In the genomic region with DNA sequence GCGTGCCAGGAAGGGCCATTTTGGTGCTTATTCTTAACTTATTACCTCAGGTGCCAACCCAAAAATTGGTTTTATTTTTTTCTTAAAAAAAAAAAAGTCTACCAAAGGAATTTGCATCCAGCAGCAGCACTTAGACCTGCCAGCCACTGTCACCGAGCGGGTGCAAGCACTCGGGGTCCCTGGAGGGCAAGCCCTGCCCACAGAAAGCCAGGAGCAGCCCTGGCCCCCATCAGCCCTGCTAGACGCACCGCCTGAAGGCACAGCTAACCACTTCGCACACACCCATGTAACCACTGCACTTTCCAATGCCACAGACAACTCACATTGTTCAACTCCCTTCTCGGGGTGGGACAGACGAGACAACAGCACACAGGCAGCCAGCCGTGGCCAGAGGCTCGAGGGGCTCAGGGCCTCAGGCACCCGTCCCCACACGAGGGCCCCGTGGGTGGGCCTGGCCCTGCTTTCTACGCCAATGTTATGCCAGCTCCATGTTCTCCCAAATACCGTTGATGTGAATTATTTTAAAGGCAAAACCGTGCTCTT, we compare ENCODE assay signal across 22 cellular contexts. TPM values are rescaled to one million over a fixed set of nuclear protein-coding genes. Genes with fewer than 3 reads are reported as not detected.
DNase-seq lines count a peak whose midpoint lies in the region; ATAC-seq, FAIRE-seq and TF ChIP-seq lines count a peak whose summit lies in the region.
"Had no signal": no experiment of that assay in that cellular context is flagged by ENCODE, and none has a peak within 500 bp of the region (broad histone marks: within the 10 kb centered on the region; RNA-seq: fewer than 3 reads in every experiment).

No MANE protein-coding gene starts in this region.

- H4K8ac ChIP-seq in H1 (ENCODE audit: extremely low read depth, insufficient read depth, low read length) = no peak overlapping the region; the same call in 1 of the 2 replicates
- no peak overlapping the region for H4K8ac ChIP-seq in trophoblast cell (ENCODE audit: low read depth, low read length)

- POLR2A ChIA-PET in H1 (lab: Charles Lee; ENCODE audit: partially characterized antibody) = no interaction called here
- POLR2A ChIA-PET in CD8-positive, alpha-beta T cell (lab: Charles Lee) = no interaction called here

- H4K20me1 ChIP-seq in Karpas-422 (ENCODE audit: insufficient read depth, low read depth, low read length) (no peaks in the 10 kb centered on the region; the same call in 1 of the 2 replicates), H1 (replicated peaks in 1 of 2; ENCODE audit: control insufficient read depth in 1 of 2, insufficient read depth in 2 of 2, low read length in 2 of 2) (peaks cover 0 to 3% of the 10 kb centered on the region in 2 experiments)

- H3K27me3 ChIP-seq in Karpas-422 (ENCODE audit: low read length) (no peaks in the 10 kb centered on the region), H1 (replicated peaks in 1 of 4; ENCODE audit: control insufficient read depth in 3 of 4, extremely low read depth in 1 of 4, insufficient read depth in 3 of 4, low read length in 3 of 4) (no peaks in the 10 kb centered on the region), trophoblast cell (ENCODE audit: insufficient read depth, low read length) (no peaks in the 10 kb centered on the region), sigmoid colon (no peaks in the 10 kb centered on the region)
- no peaks in the 10 kb centered on the region for H3K27me3 ChIP-seq in CD8-positive, alpha-beta T cell (ENCODE audit: insufficient read depth, low read length)
- H3K27me3 ChIP-seq: Peyer's patch had no signal

- 0 out of 2 replicates have a peak, but pooled peaks cover 2% of the 10 kb centered on the region for H3K23me2 ChIP-seq in H1 (ENCODE audit: low read depth, low read length)

- H3K23ac ChIP-seq in H1 (ENCODE audit: insufficient read length) = no peak overlapping the region
- H3K23ac ChIP-seq in trophoblast cell (ENCODE audit: low read length) = no peak overlapping the region

- H3K9me3 Mint-ChIP-seq in glutamatergic neuron (ENCODE audit: unreplicated experiment) = peaks cover 6% of the 10 kb centered on the region
- no peaks in the 10 kb centered on the region for H3K9me3 Mint-ChIP-seq in CD8-positive, alpha-beta T cell

- no peak for ATAC-seq in CD8-positive, alpha-beta T cell
- ATAC-seq: SK-N-SH treated with all-trans-retinoic acid at 6 μM for 48 hours had no signal

- H4K91ac ChIP-seq in H1 (replicated peaks; ENCODE audit: insufficient read length, low read length) (no peak overlapping the region), trophoblast cell (ENCODE audit: low read depth, low read length) (no peak overlapping the region)

- intact Hi-C loops in CD8-positive, alpha-beta T cell (cut with DNase I, micrococcal nuclease) = no loop called here
- intact Hi-C loops in sigmoid colon (cut with DNase I) = no loop called here

- H3K18ac ChIP-seq in H1 (ENCODE audit: extremely low read depth, low read length) (no peak overlapping the region), trophoblast cell (ENCODE audit: low read length) (no peak overlapping the region)

- no peak overlapping the region for H3K4me3 Mint-ChIP-seq in glutamatergic neuron (ENCODE audit: unreplicated experiment)
- H3K4me3 Mint-ChIP-seq in CD8-positive, alpha-beta T cell = no peak overlapping the region

- DNase-seq in Karpas-422 (peak; percentile 70), H1 (ENCODE audit: low read depth in 1 of 2, low spot score in 2 of 2) (no peak), trophoblast cell (no peak), glutamatergic neuron (no peak), sigmoid colon (no peak)
- no peak for DNase-seq in CD8-positive, alpha-beta T cell
- DNase-seq in effector CD8-positive, alpha-beta T cell (lab: John Stamatoyannopoulos, UW) = no peak
- DNase-seq: ACHN, GDM1, H7, KBM-7, NCI-H1092 treated with DMSO at 0.1 percent for 48 hours, NCI-H1436 treated with DMSO at 0.1 percent for 48 hours, NCI-H1930, NCI-H2227 treated with DMSO at 0.1 percent for 48 hours, NCI-H510A treated with DMSO at 0.1 percent for 48 hours, NCI-H82, Peyer's patch had no signal

- no peak overlapping the region for H3K4me2 ChIP-seq in Karpas-422 (ENCODE audit: low read depth, low read length, poor library complexity, severe bottlenecking)
- no peak overlapping the region for H3K4me2 ChIP-seq in H1 (ENCODE audit: insufficient read depth in 1 of 2, low read depth in 2 of 2, low read length in 2 of 2)
- no peak overlapping the region for H3K4me2 ChIP-seq in trophoblast cell (ENCODE audit: low read length)

- H2AFZ ChIP-seq in Karpas-422 (ENCODE audit: low read length) = no peak overlapping the region
- H2AFZ ChIP-seq in H1 (ENCODE audit: low read length) = no peak overlapping the region
- H2AFZ ChIP-seq in trophoblast cell (ENCODE audit: insufficient read depth, low read length, poor library complexity) = no peak overlapping the region

- peaks cover 8% of the 10 kb centered on the region for H3K4me1 Mint-ChIP-seq in glutamatergic neuron (ENCODE audit: low read depth, unreplicated experiment)
- no peaks in the 10 kb centered on the region for H3K4me1 Mint-ChIP-seq in CD8-positive, alpha-beta T cell (ENCODE audit: low read depth)

- TF ChIP-seq EP300 in H1 (IDR thresholded peaks at IDR 0.05; ENCODE audit: borderline replicate concordance in 1 of 2, low read depth in 2 of 2, low read length in 2 of 2) (no peak), sigmoid colon (IDR thresholded peaks at IDR 0.05) (no peak)

- TF ChIP-seq POLR2A in H1 (IDR thresholded peaks at IDR 0.05; ENCODE audit: control extremely low read depth in 1 of 2, low read depth in 2 of 2, low read length in 2 of 2) (no peak), sigmoid colon (IDR thresholded peaks at IDR 0.05) (no peak)

- H2BK12ac ChIP-seq in H1 (ENCODE audit: low read depth, low read length) (0 out of 2 replicates have a peak overlapping the region, but pooled peaks have one; percentile 5), trophoblast cell (ENCODE audit: low read length) (no peak overlapping the region)

- H3K9ac ChIP-seq in Karpas-422 (ENCODE audit: low read length) (no peak overlapping the region), H1 (replicated peaks in 1 of 4; ENCODE audit: extremely low read depth in 1 of 4, low read depth in 3 of 4, low read length in 3 of 4) (no peak overlapping the region), trophoblast cell (ENCODE audit: low read length) (no peak overlapping the region)

- H3K4me1 ChIP-seq in Karpas-422 (ENCODE audit: low read length) (peaks cover 32% of the 10 kb centered on the region), H1 (replicated peaks in 1 of 4; ENCODE audit: control insufficient read depth in 3 of 4, insufficient read depth in 4 of 4, low read length in 3 of 4) (peaks cover 0 to 5% (median 0%) of the 10 kb centered on the region in 4 experiments; a peak in 1 of 7 replicates), trophoblast cell (ENCODE audit: control insufficient read depth in 1 of 2, insufficient read depth in 2 of 2, low read length in 2 of 2) (peaks cover 4 to 9% of the 10 kb centered on the region in 2 experiments), sigmoid colon (peaks cover 0 to 30% (median 17%) of the 10 kb centered on the region in 4 donors)
- no peaks in the 10 kb centered on the region for H3K4me1 ChIP-seq in CD8-positive, alpha-beta T cell (ENCODE audit: insufficient read depth, low read length)

- H2AK5ac ChIP-seq in H1 (ENCODE audit: low read depth, low read length) (no peak overlapping the region), trophoblast cell (ENCODE audit: low read length) (no peak overlapping the region)

- no peak for FAIRE-seq in H1 (lab: Jason Lieb, UNC)
- FAIRE-seq: HepG2 had no signal

- peaks cover 6% of the 10 kb centered on the region for H3K27me3 Mint-ChIP-seq in glutamatergic neuron (ENCODE audit: unreplicated experiment)
- H3K27me3 Mint-ChIP-seq in CD8-positive, alpha-beta T cell (ENCODE audit: low read depth) = no peaks in the 10 kb centered on the region

- peak overlapping the region; percentile 22 for H4K12ac ChIP-seq in trophoblast cell (ENCODE audit: low read depth, low read length)

- no peaks in the 10 kb centered on the region for H3K9me2 ChIP-seq in Karpas-422 (replicated peaks; ENCODE audit: insufficient read depth, low read length)

- H2BK5ac ChIP-seq in H1 (ENCODE audit: low read depth, low read length) (no peak overlapping the region), trophoblast cell (ENCODE audit: low read depth, low read length, poor library complexity) (no peak overlapping the region)

- H3K36me3 Mint-ChIP-seq in glutamatergic neuron (ENCODE audit: unreplicated experiment) = no peaks in the 10 kb centered on the region
- no peaks in the 10 kb centered on the region for H3K36me3 Mint-ChIP-seq in CD8-positive, alpha-beta T cell

- H3K79me1 ChIP-seq in H1 (ENCODE audit: low read depth, low read length) (0 out of 2 replicates have a peak, but pooled peaks cover 2% of the 10 kb centered on the region), trophoblast cell (ENCODE audit: low read length) (no peaks in the 10 kb centered on the region)

- no peak overlapping the region for H2BK20ac ChIP-seq in H1 (ENCODE audit: low read length)

- no peak overlapping the region for H3K14ac ChIP-seq in H1 (ENCODE audit: insufficient read length)
- H3K14ac ChIP-seq in trophoblast cell (ENCODE audit: low read length) = no peak overlapping the region

- no peaks in the 10 kb centered on the region for H3K9me3 ChIP-seq in Karpas-422 (ENCODE audit: low read length)
- no peaks in the 10 kb centered on the region for H3K9me3 ChIP-seq in H1 (ENCODE audit: insufficient read depth in 2 of 2, low read depth in 1 of 2, low read length in 1 of 2)
- H3K9me3 ChIP-seq in trophoblast cell (ENCODE audit: insufficient read depth, low read depth, low read length) = peaks cover 3% of the 10 kb centered on the region
- no peaks in the 10 kb centered on the region for H3K9me3 ChIP-seq in CD8-positive, alpha-beta T cell (ENCODE audit: low read length)
- no peaks in the 10 kb centered on the region for H3K9me3 ChIP-seq in sigmoid colon
- H3K9me3 ChIP-seq: Peyer's patch had no signal

- H2BK120ac ChIP-seq in H1 (replicated peaks; ENCODE audit: low read depth, low read length) = no peak overlapping the region
- H2BK120ac ChIP-seq in trophoblast cell (ENCODE audit: insufficient read depth, low read length, poor library complexity) = no peak overlapping the region

- TF ChIP-seq CTCF in H1 (IDR thresholded peaks at IDR 0.05; ENCODE audit: control extremely low read depth in 1 of 3, insufficient read depth in 1 of 3, low read depth in 1 of 3, low read length in 3 of 3) (no peak), glutamatergic neuron (IDR thresholded peaks at IDR 0.05; ENCODE audit: partially characterized antibody, unreplicated experiment) (no peak), sigmoid colon (IDR thresholded peaks at IDR 0.05) (no peak)
- TF ChIP-seq CTCF in CD8-positive, alpha-beta T cell (IDR thresholded peaks at IDR 0.05) = no peak

- CTCF ChIA-PET in H1 (lab: Charles Lee; ENCODE audit: partially characterized antibody) = interaction anchor here (1.0 to 2.2 kb wide), 5 partner anchors 16 to 160 kb away, joined by 3 to 7 read pairs (median 3); no protein-coding TSS in a partner anchor
- CTCF ChIA-PET in CD8-positive, alpha-beta T cell (lab: Charles Lee) = no interaction called here

- no peak for TF ChIP-seq RAD21 in H1 (IDR thresholded peaks at IDR 0.05 in 1 of 2, conservative IDR thresholded peaks at IDR 0.05 in 1 of 2; ENCODE audit: low read depth in 2 of 2, low read length in 2 of 2)

- no peak overlapping the region for H3K27ac Mint-ChIP-seq in glutamatergic neuron (ENCODE audit: unreplicated experiment)
- no peak overlapping the region for H3K27ac Mint-ChIP-seq in CD8-positive, alpha-beta T cell

- H3K27ac ChIP-seq in Karpas-422 (ENCODE audit: low read length) = no peak overlapping the region
- H3K27ac ChIP-seq in H1 (ENCODE audit: low read depth, low read length) = no peak overlapping the region
- no peak overlapping the region for H3K27ac ChIP-seq in trophoblast cell (ENCODE audit: low read depth, low read length)
- no peak overlapping the region for H3K27ac ChIP-seq in CD8-positive, alpha-beta T cell (ENCODE audit: low read depth, low read length)
- H3K27ac ChIP-seq in sigmoid colon = no peak overlapping the region
- H3K27ac ChIP-seq: C4-2B, HL-60, Peyer's patch had no signal

- H3K36me3 ChIP-seq in Karpas-422 (ENCODE audit: insufficient read depth, low read length) (no peaks in the 10 kb centered on the region), H1 (ENCODE audit: control insufficient read depth in 2 of 4, insufficient read depth in 4 of 4, low read length in 3 of 4) (peaks cover 5 to 25% (median 15%) of the 10 kb centered on the region in 4 experiments; a peak in 7 of 8 replicates), trophoblast cell (ENCODE audit: control insufficient read depth in 1 of 2, insufficient read depth in 2 of 2, low read length in 2 of 2) (peaks cover 55 to 68% of the 10 kb centered on the region in 2 experiments), sigmoid colon (peaks cover 36 to 73% (median 52%) of the 10 kb centered on the region in 4 donors)
- H3K36me3 ChIP-seq in CD8-positive, alpha-beta T cell (ENCODE audit: insufficient read depth, low read length) = no peaks in the 10 kb centered on the region

- H3K4me3 ChIP-seq in Karpas-422 (ENCODE audit: low read length) (no peak overlapping the region), H1 (ENCODE audit: extremely low read depth in 1 of 4, insufficient read depth in 2 of 4, low read depth in 3 of 4, low read length in 4 of 4) (no peak overlapping the region), trophoblast cell (ENCODE audit: low read depth, low read length) (no peak overlapping the region), sigmoid colon (no peak overlapping the region)
- no peak overlapping the region for H3K4me3 ChIP-seq in CD8-positive, alpha-beta T cell (ENCODE audit: low read depth, low read length)
- H3K4me3 ChIP-seq: Peyer's patch had no signal

- no peaks in the 10 kb centered on the region for H3K79me2 ChIP-seq in Karpas-422 (ENCODE audit: low read length)
- no peaks in the 10 kb centered on the region for H3K79me2 ChIP-seq in H1 (ENCODE audit: control insufficient read depth in 1 of 2, insufficient read depth in 2 of 2, low read length in 2 of 2)
- no peaks in the 10 kb centered on the region for H3K79me2 ChIP-seq in trophoblast cell (ENCODE audit: control insufficient read depth, insufficient read depth, low read length, poor library complexity)

- H2BK15ac ChIP-seq in H1 (ENCODE audit: low read length) = no peak overlapping the region

- H3K56ac ChIP-seq in H1 (replicated peaks; ENCODE audit: insufficient read length, low read depth, low read length) = no peak overlapping the region

- H3K4ac ChIP-seq in H1 (replicated peaks; ENCODE audit: insufficient read length, low read depth, low read length) = no peak overlapping the region
- no peak overlapping the region for H3K4ac ChIP-seq in trophoblast cell (ENCODE audit: low read depth, low read length)

- WGBS in H1 (ENCODE audit: extremely low coverage in 1 of 2, insufficient coverage in 1 of 2, insufficient read length in 1 of 2, insufficient replicate concordance in 2 of 2, low coverage in 1 of 2, low lambda C conversion rate in 2 of 2, missing lambda C conversion rate in 1 of 2), 2 experiments = 89% methylated on average over 17 of the region's 17 CpGs; no CpG with 5 or more reads in 1 of the 2 experiments
- no CpG with 5 or more reads among the region's 17 CpGs for WGBS in trophoblast cell (ENCODE audit: extremely low coverage, insufficient coverage, insufficient read length)
- WGBS in sigmoid colon, 2 donors = 83 to 87% methylated on average over 17 of the region's 17 CpGs

- H4K5ac ChIP-seq in H1 (ENCODE audit: insufficient read length, low read depth, low read length) = no peak overlapping the region

RNA-seq across cellular contexts. Expression of a gene that starts 49.3 kb away (rescaled TPM):
- total RNA-seq in Karpas-422 (2014; rRNA removed; shearing (Covaris generic); ENCODE audit: low replicate concordance) = 0.79 TPM in 1 of 2 replicates, not detected in the other
- 24.7 and 27.9 TPM in 2 replicates for total RNA-seq in H1 (2021; fragmentation: NEBNext Ultra II Directional; extraction: Animal tissue kit (Norgen Biotek cat#: 25700))
- polyA plus RNA-seq in H1 (2011; rRNA removed) = 14.8 and 21.5 TPM in 2 replicates
- 23.6 TPM for polyA plus RNA-seq in H1 (2011; cell fraction: cytosol; rRNA removed)
- polyA plus RNA-seq in H1 (2011; cell fraction: nucleus; rRNA removed) = 14.3 TPM
- polyA plus RNA-seq in H1 (2012, experiment 1 of 2) = 17.1 to 20.8 TPM (median 17.7 TPM) in 4 replicates
- polyA plus RNA-seq in H1 (2012, experiment 2 of 2) = 24.0 TPM
- 16.4 TPM for polyA plus RNA-seq in H1 (2013, experiment 1 of 2)
- polyA plus RNA-seq in H1 (2013, experiment 2 of 2) = 16.1 TPM
- 8.5 and 11.9 TPM in 2 replicates for polyA minus RNA-seq in H1 (2011; rRNA and poly(A)+ RNA removed)
- polyA minus RNA-seq in H1 (2011; cell fraction: cytosol; rRNA and poly(A)+ RNA removed) = 11.2 TPM
- polyA minus RNA-seq in H1 (2011; cell fraction: nucleus; rRNA and poly(A)+ RNA removed) = 4.9 TPM
- 29.9 and 30.6 TPM in 2 replicates for polyA plus RNA-seq in trophoblast cell (2013)
- total RNA-seq in glutamatergic neuron (ENCODE audit: unreplicated experiment) = 1.7 TPM
- total RNA-seq in CD8-positive, alpha-beta T cell = 1 to 10 TPM; 1.2 to 1.3 TPM
- 10 to 100 TPM in 3 of 4 donors, 1 to 10 TPM in 1; 6.9 to 21.3 (median 15.1) TPM for total RNA-seq in sigmoid colon
- polyA plus RNA-seq in sigmoid colon = 10 to 100 TPM; 48.8 to 61.7 (median 59.5) TPM
